Comparison of ENCODE assay signal across 32 cellular contexts in the genomic region with DNA sequence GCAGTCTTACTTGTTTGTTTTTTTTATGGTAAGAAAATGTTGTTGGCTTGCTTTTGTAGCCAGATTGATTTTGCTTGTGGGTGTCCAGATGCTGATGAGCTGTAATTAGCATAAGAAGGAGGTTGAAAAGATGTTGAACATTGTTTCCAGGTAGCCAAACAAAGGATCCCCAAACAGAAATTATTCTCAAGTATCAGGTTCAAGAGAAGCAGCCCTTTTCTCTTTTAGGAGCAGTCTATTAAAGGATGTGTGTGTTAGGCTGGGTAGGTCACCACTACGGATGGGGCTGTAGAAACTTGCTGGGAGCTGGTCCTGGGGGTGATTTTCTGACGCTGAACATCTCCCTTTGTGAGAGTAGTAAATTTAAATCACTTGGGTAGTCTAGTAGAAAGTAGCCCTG.
DNase-seq lines count a peak whose midpoint lies in the region; ATAC-seq lines count a peak whose summit lies in the region.
"Had no signal": no experiment of that assay in that cellular context is flagged by ENCODE, and none has a peak within 500 bp of the region (broad histone marks: within the 10 kb centered on the region; RNA-seq: fewer than 3 reads in every experiment).

No MANE protein-coding gene starts in this region.

- no peaks in the 10 kb centered on the region for H3K27me3 Mint-ChIP-seq in stimulated activated memory B cell treated with anti-CD40 and anti-IgM and Interleukin-4, amounts not matched to agents 10 μg/mL and 1 μg/mL and 100 μg/mL, for 72 hours
- H3K27me3 Mint-ChIP-seq: activated CD8-positive, alpha-beta T cell treated with anti-CD3 and anti-CD28 coated beads for 36 hours; CD8-positive, alpha-beta memory T cell; stimulated activated naive B cell treated with anti-CD40 and anti-IgM and Interleukin-4, amounts not matched to agents 10 μg/mL and 1 μg/mL and 100 μg/mL, for 72 hours had no signal

- H3K4me3 Mint-ChIP-seq in stimulated activated memory B cell treated with anti-CD40 and anti-IgM and Interleukin-4, amounts not matched to agents 10 μg/mL and 1 μg/mL and 100 μg/mL, for 72 hours: no peak overlapping the region
- H3K4me3 Mint-ChIP-seq: activated CD8-positive, alpha-beta T cell treated with anti-CD3 and anti-CD28 coated beads for 36 hours; CD8-positive, alpha-beta memory T cell; stimulated activated naive B cell treated with anti-CD40 and anti-IgM and Interleukin-4, amounts not matched to agents 10 μg/mL and 1 μg/mL and 100 μg/mL, for 72 hours had no signal

- H3K4me3 ChIP-seq in NT2/D1 (ENCODE audit: insufficient read length, low read depth): no peak overlapping the region
- H3K4me3 ChIP-seq: breast epithelium, colonic mucosa, esophagus squamous epithelium, gastrocnemius medialis, GM12878, lower lobe of right lung, PC-9, thoracic aorta had no signal

- H3K9me3 ChIP-seq in NT2/D1 (ENCODE audit: insufficient read depth, low read length): no peaks in the 10 kb centered on the region
- H3K9me3 ChIP-seq: breast epithelium, colonic mucosa, esophagus squamous epithelium, gastrocnemius medialis, lower lobe of right lung, thoracic aorta had no signal

- no peaks in the 10 kb centered on the region for H3K27me3 ChIP-seq in NT2/D1 (ENCODE audit: insufficient read depth, insufficient read length)
- H3K27me3 ChIP-seq: breast epithelium, colonic mucosa, esophagus squamous epithelium, gastrocnemius medialis had no signal

- no peak overlapping the region for H3K9ac ChIP-seq in NT2/D1 (ENCODE audit: insufficient read length, low read depth)

- peaks cover 44% of the 10 kb centered on the region for H3K36me3 Mint-ChIP-seq in stimulated activated memory B cell treated with anti-CD40 and anti-IgM and Interleukin-4, amounts not matched to agents 10 μg/mL and 1 μg/mL and 100 μg/mL, for 72 hours

- DNase-seq in NCI-H2081 (lab: John Stamatoyannopoulos, UW) (peak; percentile 6 to 62), NCI-H2081 treated with DMSO at 0.1 percent for 48 hours (lab: John Stamatoyannopoulos, UW) (no peak), NCI-H187 treated with DMSO at 0.1 percent for 48 hours (lab: John Stamatoyannopoulos, UW) (peak; percentile 55), NT2/D1 (ENCODE audit: low read depth, low spot score) (peak; percentile 54), activated gamma-delta T cell (lab: John Stamatoyannopoulos, UW) (no peak)
- no peak for DNase-seq in NK-92 treated with Interleukin-12 subunit alpha and Interleukin-12 subunit beta, amount 100 ng/mL, for 24 hours (lab: John Stamatoyannopoulos, UW)
- DNase-seq in activated CD4-positive, alpha-beta T cell treated with anti-CD3 and anti-CD28 coated beads, Interleukin-2, amount 50 U/mL, for 4 hours: no peak
- DNase-seq: activated CD8-positive, alpha-beta T cell treated with anti-CD3 and anti-CD28 coated beads for 36 hours; activated effector memory CD4-positive, alpha-beta T cell treated with anti-CD3 and anti-CD28 coated beads, Interleukin-2, amount 50 U/mL, for 16 hours; activated T-cell treated with anti-CD3 and anti-CD28 coated beads for 4 hours; AML-193; CD8-positive, alpha-beta memory T cell; colonic mucosa; DMS79; esophagus squamous epithelium; gastrocnemius medialis; hypothalamus; kidney; lower lobe of right lung; NCI-H1694 treated with DMSO at 0.1 percent for 48 hours; NCI-H526 treated with DMSO at 0.1 percent for 48 hours; occipital lobe; PC-9; SHP77; small intestine; stimulated activated CD4-positive, alpha-beta T cell treated with anti-CD3 and anti-CD28 coated beads, Interleukin-2, amount 100 ng/mL, for 24 hours; stimulated activated naive B cell treated with anti-CD40 and anti-IgM and Interleukin-4, amounts not matched to agents 10 μg/mL and 1 μg/mL and 100 μg/mL, for 72 hours had no signal

- no peaks in the 10 kb centered on the region for H3K4me1 ChIP-seq in NT2/D1 (ENCODE audit: insufficient read depth, insufficient read length)
- H3K4me1 ChIP-seq: breast epithelium, colonic mucosa, esophagus squamous epithelium, gastrocnemius medialis, lower lobe of right lung had no signal

- H3K27ac Mint-ChIP-seq in stimulated activated memory B cell treated with anti-CD40 and anti-IgM and Interleukin-4, amounts not matched to agents 10 μg/mL and 1 μg/mL and 100 μg/mL, for 72 hours: peak overlapping the region; percentile 55
- H3K27ac Mint-ChIP-seq: activated CD8-positive, alpha-beta T cell treated with anti-CD3 and anti-CD28 coated beads for 36 hours; CD8-positive, alpha-beta memory T cell had no signal

- peaks cover 42% of the 10 kb centered on the region for H3K4me1 Mint-ChIP-seq in stimulated activated memory B cell treated with anti-CD40 and anti-IgM and Interleukin-4, amounts not matched to agents 10 μg/mL and 1 μg/mL and 100 μg/mL, for 72 hours

- H3K9me3 Mint-ChIP-seq in stimulated activated memory B cell treated with anti-CD40 and anti-IgM and Interleukin-4, amounts not matched to agents 10 μg/mL and 1 μg/mL and 100 μg/mL, for 72 hours: no peaks in the 10 kb centered on the region
- H3K9me3 Mint-ChIP-seq: activated CD8-positive, alpha-beta T cell treated with anti-CD3 and anti-CD28 coated beads for 36 hours; CD8-positive, alpha-beta memory T cell; stimulated activated naive B cell treated with anti-CD40 and anti-IgM and Interleukin-4, amounts not matched to agents 10 μg/mL and 1 μg/mL and 100 μg/mL, for 72 hours had no signal

- no peak for ATAC-seq in stimulated activated memory B cell treated with anti-CD40 and anti-IgM and Interleukin-4, amounts not matched to agents 10 μg/mL and 1 μg/mL and 100 μg/mL, for 72 hours
- ATAC-seq: activated CD4-positive, CD25-positive, alpha-beta regulatory T cell treated with anti-CD3 and anti-CD28 coated beads, Interleukin-2, amount 50 U/mL, for 24 hours; activated CD8-positive, alpha-beta T cell treated with anti-CD3 and anti-CD28 coated beads for 36 hours; gastrocnemius medialis; GM12878; lower lobe of right lung had no signal

- no peaks in the 10 kb centered on the region for H3K36me3 ChIP-seq in NT2/D1 (ENCODE audit: insufficient read depth, insufficient read length, low read length)
- H3K36me3 ChIP-seq: breast epithelium, colonic mucosa, gastrocnemius medialis, thoracic aorta had no signal

Comparison
In these comparisons a context has a peak if more than half of its experiments do, and no peak if none do; other contexts are left out.
1. DNase-seq: peak in NCI-H2081 (2 of 2), NCI-H187 treated with DMSO at 0.1 percent for 48 hours (single experiment) and NT2/D1 (single experiment); none in NCI-H2081 treated with DMSO at 0.1 percent for 48 hours (single experiment), NK-92 treated with Interleukin-12 subunit alpha and Interleukin-12 subunit beta, amount 100 ng/mL, for 24 hours (single experiment), activated CD4-positive, alpha-beta T cell treated with anti-CD3 and anti-CD28 coated beads, Interleukin-2, amount 50 U/mL, for 4 hours (0 of 2) and activated gamma-delta T cell (single experiment).